ENCODE assay signal across 8 cellular contexts in the genomic region with DNA sequence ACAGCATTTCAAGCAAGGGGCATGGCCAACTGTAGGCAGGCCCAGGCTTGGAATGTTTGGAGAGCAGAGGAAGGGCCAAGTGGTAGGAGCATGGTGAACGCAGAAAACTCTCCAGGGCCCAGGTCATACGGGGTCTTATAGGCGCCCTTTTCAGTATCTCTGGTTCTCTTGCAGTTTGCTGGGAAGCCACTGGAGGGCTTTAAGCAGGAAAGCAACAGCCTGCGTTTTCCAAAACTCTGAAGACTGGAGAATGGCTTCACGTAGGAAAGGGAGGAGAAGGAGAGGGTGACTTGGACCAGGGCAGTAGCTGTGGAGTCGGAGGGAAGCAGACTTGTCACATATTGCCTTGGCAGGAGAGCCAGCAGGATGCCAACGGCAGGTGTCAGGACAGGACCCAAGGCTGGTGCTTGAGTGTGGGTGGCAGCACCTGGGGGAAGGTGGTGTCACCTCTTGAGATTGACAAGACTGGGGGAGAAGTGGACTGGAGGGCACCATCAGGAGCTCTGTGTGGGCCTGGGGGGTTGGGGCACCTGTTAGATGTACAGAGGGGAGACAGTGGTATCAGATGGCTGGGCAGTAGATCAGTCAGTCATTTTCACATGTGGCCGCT. TPM values are rescaled to one million over a fixed set of nuclear protein-coding genes. Genes with fewer than 3 reads are reported as not detected.
DNase-seq lines count a peak whose midpoint lies in the region; ATAC-seq and TF ChIP-seq lines count a peak whose summit lies in the region.

No MANE protein-coding gene starts in this region.

- H3K4me3 Mint-ChIP-seq in CD14-positive monocyte: no peak overlapping the region
- no peak overlapping the region for H3K4me3 Mint-ChIP-seq in HFFc6

- H3K4me1 Mint-ChIP-seq in CD14-positive monocyte: peaks cover 13% of the 10 kb centered on the region
- peaks cover 9% of the 10 kb centered on the region; the same call in 1 of the 2 replicates for H3K4me1 Mint-ChIP-seq in HFFc6 (ENCODE audit: low read depth)

- no peak overlapping the region for H3K4me3 ChIP-seq in astrocyte of the spinal cord (ENCODE audit: low read depth, low read length)

- TF ChIP-seq CTCF in CD14-positive monocyte (IDR thresholded peaks at IDR 0.05) (peak; percentile 39), HFFc6 (IDR thresholded peaks at IDR 0.05) (peak; percentile 63), astrocyte of the spinal cord (IDR thresholded peaks at IDR 0.05; ENCODE audit: low read depth, low read length) (peak; percentile 54)

- DNase-seq in CD14-positive monocyte (ENCODE audit: low spot score): no peak
- DNase-seq in HFFc6: no peak
- DNase-seq in astrocyte of the spinal cord (ENCODE audit: low read depth, low spot score): no peak
- DNase-seq in lung microvascular endothelial cell (ENCODE audit: low read depth in 2 of 2): peak; percentile 40 to 46
- DNase-seq in stimulated activated CD4-positive, alpha-beta T cell treated with anti-CD3 and anti-CD28 coated beads, Interleukin-2, amount 100 ng/mL, for 24 hours: no peak
- DNase-seq in NCI-H146 (lab: John Stamatoyannopoulos, UW): no peak
- no peak for DNase-seq in stimulated activated CD4-positive, alpha-beta T cell treated with anti-CD3 and anti-CD28 coated beads, Interleukin-1b, Interleukin-23, amount 100 ng/mL, for 48 hours

- ATAC-seq in GM21367 (IDR thresholded peaks at IDR 0.05; ENCODE audit: unreplicated experiment): no peak

- in situ Hi-C loops in astrocyte of the spinal cord (cut with HindIII; ENCODE audit: low sequenced_read_pairs): no loop called here

- H3K27ac Mint-ChIP-seq in CD14-positive monocyte (peak overlapping the region in 1 of 7 donors; percentile 50), HFFc6 (no peak overlapping the region)

- H3K9me3 Mint-ChIP-seq in CD14-positive monocyte (no peaks in the 10 kb centered on the region), HFFc6 (no peaks in the 10 kb centered on the region)

- intact Hi-C loops in CD14-positive monocyte (cut with micrococcal nuclease): no loop called here

- H3K36me3 Mint-ChIP-seq in CD14-positive monocyte (peaks cover 0 to 2% of the 10 kb centered on the region in 2 donors), HFFc6 (ENCODE audit: low read depth) (no peaks in the 10 kb centered on the region)

- H3K27me3 Mint-ChIP-seq in CD14-positive monocyte (ENCODE audit: low read depth in 3 of 3): peaks cover 0 to 24% (median 2%) of the 10 kb centered on the region in 3 donors
- H3K27me3 Mint-ChIP-seq in HFFc6 (ENCODE audit: insufficient read depth): peaks cover 24% of the 10 kb centered on the region

RNA-seq across cellular contexts. Expression of gene TKTL1, which starts 21.9 kb away (rescaled TPM):
- under 1 TPM; 0.20 to 0.60 TPM for polyA plus RNA-seq in CD14-positive monocyte
- total RNA-seq in HFFc6 (2021; fragmentation: NEBNext Ultra II Directional; extraction: Animal tissue kit (Norgen Biotek cat#: 25700)): not detected
- total RNA-seq in lung microvascular endothelial cell: under 0.01 TPM in 1 of 2 replicates, not detected in the other

RNA-seq across cellular contexts. Expression of gene TEX28, which starts 22.6 kb away (rescaled TPM):
- polyA plus RNA-seq in CD14-positive monocyte: not detected
- not detected for total RNA-seq in HFFc6 (2021; fragmentation: NEBNext Ultra II Directional; extraction: Animal tissue kit (Norgen Biotek cat#: 25700))
- total RNA-seq in lung microvascular endothelial cell: not detected in 2 replicates

RNA-seq across cellular contexts. Expression of gene FLNA, which starts 56.9 kb away (rescaled TPM):
- 100 to 1,000 TPM; 111 to 219 TPM for polyA plus RNA-seq in CD14-positive monocyte
- 1,000 to 10,000 TPM; 2,260 to 2,886 (median 2,666) TPM for total RNA-seq in HFFc6 (2021; fragmentation: NEBNext Ultra II Directional; extraction: Animal tissue kit (Norgen Biotek cat#: 25700))
- total RNA-seq in lung microvascular endothelial cell: 781 and 1,159 TPM in 2 replicates

Comparison
In these comparisons a context has a peak if more than half of its experiments do, and no peak if none do; other contexts are left out.
1. DNase-seq: peak in lung microvascular endothelial cell (2 of 2); none in CD14-positive monocyte (single experiment), HFFc6 (single experiment), astrocyte of the spinal cord (single experiment), stimulated activated CD4-positive, alpha-beta T cell treated with anti-CD3 and anti-CD28 coated beads, Interleukin-2, amount 100 ng/mL, for 24 hours (0 of 2), NCI-H146 (single experiment) and stimulated activated CD4-positive, alpha-beta T cell treated with anti-CD3 and anti-CD28 coated beads, Interleukin-1b, Interleukin-23, amount 100 ng/mL, for 48 hours (single experiment).
2. Peak in every context shown above with its lines, with median percentiles within 50 percentile points of each other: CTCF ChIP-seq.